ENCODE assay signal across 1 cellular context in genomic region chr6:157304840-157305675, GRCh38.
TF ChIP-seq lines count a peak whose summit lies in the region.

No MANE protein-coding gene starts in this region.

TF ChIP-seq in K562, 482 proteins besides CTCF, POLR2A, EP300 and RAD21 (continued from another document and continues in another):
- TF ChIP-seq, protein P1, sequence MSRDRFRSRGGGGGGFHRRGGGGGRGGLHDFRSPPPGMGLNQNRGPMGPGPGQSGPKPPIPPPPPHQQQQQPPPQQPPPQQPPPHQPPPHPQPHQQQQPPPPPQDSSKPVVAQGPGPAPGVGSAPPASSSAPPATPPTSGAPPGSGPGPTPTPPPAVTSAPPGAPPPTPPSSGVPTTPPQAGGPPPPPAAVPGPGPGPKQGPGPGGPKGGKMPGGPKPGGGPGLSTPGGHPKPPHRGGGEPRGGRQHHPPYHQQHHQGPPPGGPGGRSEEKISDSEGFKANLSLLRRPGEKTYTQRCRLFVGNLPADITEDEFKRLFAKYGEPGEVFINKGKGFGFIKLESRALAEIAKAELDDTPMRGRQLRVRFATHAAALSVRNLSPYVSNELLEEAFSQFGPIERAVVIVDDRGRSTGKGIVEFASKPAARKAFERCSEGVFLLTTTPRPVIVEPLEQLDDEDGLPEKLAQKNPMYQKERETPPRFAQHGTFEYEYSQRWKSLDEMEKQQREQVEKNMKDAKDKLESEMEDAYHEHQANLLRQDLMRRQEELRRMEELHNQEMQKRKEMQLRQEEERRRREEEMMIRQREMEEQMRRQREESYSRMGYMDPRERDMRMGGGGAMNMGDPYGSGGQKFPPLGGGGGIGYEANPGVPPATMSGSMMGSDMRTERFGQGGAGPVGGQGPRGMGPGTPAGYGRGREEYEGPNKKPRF (IDR thresholded peaks at IDR 0.05; ENCODE audit: low read depth, low read length), result no peak
- TF ChIP-seq ERF (CRISPR knock-in tag; IDR thresholded peaks at IDR 0.05) (no peak), BRCA1 (IDR thresholded peaks at IDR 0.05) (no peak), BRCA1 (CRISPR knock-in tag; IDR thresholded peaks at IDR 0.05) (no peak), EWSR1 (IDR thresholded peaks at IDR 0.05; ENCODE audit: borderline replicate concordance, low read depth, partially characterized antibody) (no peak), L3MBTL2 (IDR thresholded peaks at IDR 0.05) (no peak), ZNF830 (CRISPR knock-in tag; IDR thresholded peaks at IDR 0.05) (no peak), HMGXB4 (CRISPR knock-in tag; IDR thresholded peaks at IDR 0.05) (no peak), MAX (CRISPR knock-in tag; IDR thresholded peaks at IDR 0.05) (no peak), ZNF224 (CRISPR knock-in tag; IDR thresholded peaks at IDR 0.05) (no peak), ARNT (IDR thresholded peaks at IDR 0.05) (0 out of 4 replicates have a peak, but pooled peaks of 1 of the 2 experiments have one; percentile 37), ZNF644 (tag; IDR thresholded peaks at IDR 0.05; ENCODE audit: low read depth) (no peak), RUNX1 (IDR thresholded peaks at IDR 0.05; ENCODE audit: low read depth) (no peak), ZFP91 (CRISPR knock-in tag; IDR thresholded peaks at IDR 0.05) (peak; percentile 79), SP2 (IDR thresholded peaks at IDR 0.05; ENCODE audit: extremely low read depth, low read depth, low read length, poor library complexity, severe bottlenecking) (no peak), SRSF7 (optimal IDR thresholded peaks at IDR 0.05; ENCODE audit: low read depth, low read length) (no peak), MEF2D (tag; conservative IDR thresholded peaks at IDR 0.05; ENCODE audit: low read depth) (no peak), JUND (IDR thresholded peaks at IDR 0.05; ENCODE audit: borderline replicate concordance, low read depth, low read length) (no peak), JUND (tag; IDR thresholded peaks at IDR 0.05; ENCODE audit: borderline replicate concordance, low read depth, low read length) (no peak), ZNF165 (CRISPR knock-in tag; IDR thresholded peaks at IDR 0.05; ENCODE audit: borderline replicate concordance) (no peak), ATF6 (CRISPR knock-in tag; IDR thresholded peaks at IDR 0.05) (no peak), FOXK2 (conservative IDR thresholded peaks at IDR 0.05 in 1 of 2, IDR thresholded peaks at IDR 0.05 in 1 of 2; ENCODE audit: low read depth in 2 of 2) (no peak; a peak in 1 of 4 replicates), AFF4 (CRISPR knock-in tag; IDR thresholded peaks at IDR 0.05) (no peak), MEIS2 (IDR thresholded peaks at IDR 0.05; ENCODE audit: partially characterized antibody) (no peak), KDM4B (IDR thresholded peaks at IDR 0.05; ENCODE audit: borderline replicate concordance in 2 of 2, low read depth in 1 of 2) (no peak), POLR3A (IDR thresholded peaks at IDR 0.05; ENCODE audit: borderline replicate concordance, extremely low read depth, insufficient read depth, insufficient read length) (no peak), PATZ1 (CRISPR knock-in tag; IDR thresholded peaks at IDR 0.05; ENCODE audit: borderline replicate concordance) (no peak), ZSCAN32 (CRISPR knock-in tag; IDR thresholded peaks at IDR 0.05) (no peak), BACH1 (tag; IDR thresholded peaks at IDR 0.05) (no peak), DLX4 (CRISPR knock-in tag; IDR thresholded peaks at IDR 0.05) (no peak), CTBP1 (IDR thresholded peaks at IDR 0.05; ENCODE audit: borderline replicate concordance) (no peak)
- TF ChIP-seq, protein P2, sequence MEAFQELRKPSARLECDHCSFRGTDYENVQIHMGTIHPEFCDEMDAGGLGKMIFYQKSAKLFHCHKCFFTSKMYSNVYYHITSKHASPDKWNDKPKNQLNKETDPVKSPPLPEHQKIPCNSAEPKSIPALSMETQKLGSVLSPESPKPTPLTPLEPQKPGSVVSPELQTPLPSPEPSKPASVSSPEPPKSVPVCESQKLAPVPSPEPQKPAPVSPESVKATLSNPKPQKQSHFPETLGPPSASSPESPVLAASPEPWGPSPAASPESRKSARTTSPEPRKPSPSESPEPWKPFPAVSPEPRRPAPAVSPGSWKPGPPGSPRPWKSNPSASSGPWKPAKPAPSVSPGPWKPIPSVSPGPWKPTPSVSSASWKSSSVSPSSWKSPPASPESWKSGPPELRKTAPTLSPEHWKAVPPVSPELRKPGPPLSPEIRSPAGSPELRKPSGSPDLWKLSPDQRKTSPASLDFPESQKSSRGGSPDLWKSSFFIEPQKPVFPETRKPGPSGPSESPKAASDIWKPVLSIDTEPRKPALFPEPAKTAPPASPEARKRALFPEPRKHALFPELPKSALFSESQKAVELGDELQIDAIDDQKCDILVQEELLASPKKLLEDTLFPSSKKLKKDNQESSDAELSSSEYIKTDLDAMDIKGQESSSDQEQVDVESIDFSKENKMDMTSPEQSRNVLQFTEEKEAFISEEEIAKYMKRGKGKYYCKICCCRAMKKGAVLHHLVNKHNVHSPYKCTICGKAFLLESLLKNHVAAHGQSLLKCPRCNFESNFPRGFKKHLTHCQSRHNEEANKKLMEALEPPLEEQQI (IDR thresholded peaks at IDR 0.05), result no peak
- TF ChIP-seq, protein P3, sequence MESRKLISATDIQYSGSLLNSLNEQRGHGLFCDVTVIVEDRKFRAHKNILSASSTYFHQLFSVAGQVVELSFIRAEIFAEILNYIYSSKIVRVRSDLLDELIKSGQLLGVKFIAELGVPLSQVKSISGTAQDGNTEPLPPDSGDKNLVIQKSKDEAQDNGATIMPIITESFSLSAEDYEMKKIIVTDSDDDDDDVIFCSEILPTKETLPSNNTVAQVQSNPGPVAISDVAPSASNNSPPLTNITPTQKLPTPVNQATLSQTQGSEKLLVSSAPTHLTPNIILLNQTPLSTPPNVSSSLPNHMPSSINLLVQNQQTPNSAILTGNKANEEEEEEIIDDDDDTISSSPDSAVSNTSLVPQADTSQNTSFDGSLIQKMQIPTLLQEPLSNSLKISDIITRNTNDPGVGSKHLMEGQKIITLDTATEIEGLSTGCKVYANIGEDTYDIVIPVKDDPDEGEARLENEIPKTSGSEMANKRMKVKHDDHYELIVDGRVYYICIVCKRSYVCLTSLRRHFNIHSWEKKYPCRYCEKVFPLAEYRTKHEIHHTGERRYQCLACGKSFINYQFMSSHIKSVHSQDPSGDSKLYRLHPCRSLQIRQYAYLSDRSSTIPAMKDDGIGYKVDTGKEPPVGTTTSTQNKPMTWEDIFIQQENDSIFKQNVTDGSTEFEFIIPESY (CRISPR knock-in tag; IDR thresholded peaks at IDR 0.05), result peak; percentile 63
- TF ChIP-seq, protein P4, sequence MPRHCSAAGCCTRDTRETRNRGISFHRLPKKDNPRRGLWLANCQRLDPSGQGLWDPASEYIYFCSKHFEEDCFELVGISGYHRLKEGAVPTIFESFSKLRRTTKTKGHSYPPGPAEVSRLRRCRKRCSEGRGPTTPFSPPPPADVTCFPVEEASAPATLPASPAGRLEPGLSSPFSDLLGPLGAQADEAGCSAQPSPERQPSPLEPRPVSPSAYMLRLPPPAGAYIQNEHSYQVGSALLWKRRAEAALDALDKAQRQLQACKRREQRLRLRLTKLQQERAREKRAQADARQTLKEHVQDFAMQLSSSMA (CRISPR knock-in tag; IDR thresholded peaks at IDR 0.05), result no peak
- TF ChIP-seq, protein P5, sequence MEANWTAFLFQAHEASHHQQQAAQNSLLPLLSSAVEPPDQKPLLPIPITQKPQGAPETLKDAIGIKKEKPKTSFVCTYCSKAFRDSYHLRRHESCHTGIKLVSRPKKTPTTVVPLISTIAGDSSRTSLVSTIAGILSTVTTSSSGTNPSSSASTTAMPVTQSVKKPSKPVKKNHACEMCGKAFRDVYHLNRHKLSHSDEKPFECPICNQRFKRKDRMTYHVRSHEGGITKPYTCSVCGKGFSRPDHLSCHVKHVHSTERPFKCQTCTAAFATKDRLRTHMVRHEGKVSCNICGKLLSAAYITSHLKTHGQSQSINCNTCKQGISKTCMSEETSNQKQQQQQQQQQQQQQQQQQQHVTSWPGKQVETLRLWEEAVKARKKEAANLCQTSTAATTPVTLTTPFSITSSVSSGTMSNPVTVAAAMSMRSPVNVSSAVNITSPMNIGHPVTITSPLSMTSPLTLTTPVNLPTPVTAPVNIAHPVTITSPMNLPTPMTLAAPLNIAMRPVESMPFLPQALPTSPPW (CRISPR knock-in tag; IDR thresholded peaks at IDR 0.05), result 0 out of 2 replicates have a peak, but pooled peaks have one; percentile 17
